Comparison of ENCODE assay signal across 8 cellular contexts in the genomic region with DNA sequence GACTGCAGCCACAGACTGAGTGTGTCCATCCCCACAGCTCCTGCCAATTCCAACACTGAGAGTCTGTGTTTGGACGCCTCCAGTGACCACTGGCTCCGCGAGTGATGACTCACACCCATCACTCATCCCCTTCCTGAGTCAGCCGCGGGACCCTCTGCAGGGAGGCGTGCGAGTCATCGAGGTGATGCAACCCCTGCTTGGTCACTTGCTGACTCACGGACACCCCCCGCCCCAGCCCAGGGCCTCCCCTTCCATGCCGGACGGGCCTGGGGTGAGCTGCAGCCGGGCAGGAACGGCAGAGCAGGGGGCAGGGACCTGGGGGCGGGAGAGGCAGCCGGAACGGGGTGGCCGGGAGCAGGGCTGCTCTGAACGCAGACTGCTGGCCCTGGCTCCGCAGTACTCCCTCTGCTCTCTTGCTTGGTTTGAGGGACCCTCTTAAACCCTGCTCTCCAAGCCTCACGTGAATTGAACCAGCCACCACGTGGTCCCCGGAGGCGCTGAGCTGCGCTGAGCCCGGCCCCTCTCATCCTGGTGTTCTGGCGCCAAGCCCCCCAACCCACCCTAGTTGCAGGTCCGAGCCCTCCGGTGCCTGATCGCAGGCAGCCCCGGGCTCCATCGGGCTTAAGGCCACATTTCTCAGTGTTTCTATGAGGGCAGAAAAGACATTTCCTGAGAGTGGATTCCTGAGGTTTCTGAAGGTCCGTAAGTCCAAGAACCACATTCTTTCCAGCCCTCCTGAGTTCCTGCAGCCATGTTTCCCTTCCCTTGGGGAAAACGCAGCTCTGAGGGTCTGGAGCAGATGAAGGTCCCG. TPM values are rescaled to one million over a fixed set of nuclear protein-coding genes. Genes with fewer than 3 reads are reported as not detected.
DNase-seq lines count a peak whose midpoint lies in the region; ATAC-seq and TF ChIP-seq lines count a peak whose summit lies in the region.

No MANE protein-coding gene starts in this region.

- H3K36me3 Mint-ChIP-seq in activated T-helper 17 cell treated with anti-CD3 and anti-CD28 coated beads, Interleukin-2, amount 50 U/mL, for 72 hours (ENCODE audit: low read depth): peaks cover 5% of the 10 kb centered on the region

- no peak for TF ChIP-seq CTCF in heart left ventricle (IDR thresholded peaks at IDR 0.05)

- H3K27ac Mint-ChIP-seq in activated T-helper 17 cell treated with anti-CD3 and anti-CD28 coated beads, Interleukin-2, amount 50 U/mL, for 72 hours: no peak overlapping the region

- H3K27me3 Mint-ChIP-seq in activated T-helper 17 cell treated with anti-CD3 and anti-CD28 coated beads, Interleukin-2, amount 50 U/mL, for 72 hours: peaks cover 18% of the 10 kb centered on the region

- ATAC-seq in activated T-helper 17 cell treated with anti-CD3 and anti-CD28 coated beads, Interleukin-2, amount 50 U/mL, for 72 hours (replicated peaks): peak; percentile 82
- peak; percentile 52 to 87 (median 86) for ATAC-seq in heart left ventricle
- no peak for ATAC-seq in left lobe of liver
- ATAC-seq in GM19455 (IDR thresholded peaks at IDR 0.05; ENCODE audit: unreplicated experiment): no peak

- H3K27me3 ChIP-seq in heart left ventricle: peaks cover 7 to 44% (median 22%) of the 10 kb centered on the region in 9 donors

- TF ChIP-seq POLR2A in heart left ventricle (IDR thresholded peaks at IDR 0.05): no peak

- intact Hi-C loops in heart left ventricle (cut with DNase I): no loop called here

- peak; percentile 97 for DNase-seq in ACHN
- DNase-seq in HPDE6-E6E7 (ENCODE audit: extremely low spot score): peak; percentile 96
- peak; percentile 73 to 94 (median 89) for DNase-seq in heart left ventricle
- peak; percentile 97 for DNase-seq in renal cortical epithelial cell (ENCODE audit: low read depth)
- DNase-seq in left lobe of liver (ENCODE audit: low spot score): no peak
- no peak for DNase-seq in T-helper 9 cell

- H3K4me3 Mint-ChIP-seq in activated T-helper 17 cell treated with anti-CD3 and anti-CD28 coated beads, Interleukin-2, amount 50 U/mL, for 72 hours: no peak overlapping the region

- no peaks in the 10 kb centered on the region for H3K9me3 ChIP-seq in heart left ventricle

- H3K27ac ChIP-seq in heart left ventricle: peak overlapping the region in 6 of 12 donors; percentile 20 to 59 (median 38)

- H3K36me3 ChIP-seq in heart left ventricle: no peaks in the 10 kb centered on the region

- H3K4me1 Mint-ChIP-seq in activated T-helper 17 cell treated with anti-CD3 and anti-CD28 coated beads, Interleukin-2, amount 50 U/mL, for 72 hours: peaks cover 10% of the 10 kb centered on the region

- in situ Hi-C loops in ACHN (cut with HindIII; ENCODE audit: low pct_ligation_motif_present, low pct_unique_long_range_greater_than_20kb, low sequenced_read_pairs): no loop called here

- no peaks in the 10 kb centered on the region for H3K9me3 Mint-ChIP-seq in activated T-helper 17 cell treated with anti-CD3 and anti-CD28 coated beads, Interleukin-2, amount 50 U/mL, for 72 hours

- 22 to 28% (median 25%) methylated on average over 17 to 35 of the region's 35 CpGs for WGBS in heart left ventricle, 4 donors

- peaks cover 0 to 37% (median 21%) of the 10 kb centered on the region in 12 donors for H3K4me1 ChIP-seq in heart left ventricle

- H3K4me3 ChIP-seq in heart left ventricle: peak overlapping the region in 5 of 12 donors; percentile 18 to 27 (median 22)

RNA-seq across cellular contexts. Expression of a gene that starts 32.4 kb away (rescaled TPM):
- total RNA-seq in activated T-helper 17 cell treated with anti-CD3 and anti-CD28 coated beads, Interleukin-2, amount 50 U/mL, for 72 hours: 10 to 100 TPM; 12.0 to 16.7 TPM
- 10 to 100 TPM; 23.6 to 90.7 (median 30.6) TPM for total RNA-seq in heart left ventricle
- polyA plus RNA-seq in heart left ventricle: 10 to 100 TPM; 26.9 to 47.1 TPM
- total RNA-seq in renal cortical epithelial cell: 14.1 and 48.5 TPM in 2 replicates
- 64.8 TPM for total RNA-seq in left lobe of liver

RNA-seq across cellular contexts. Expression of a gene that starts 50.7 kb away (rescaled TPM):
- under 1 TPM in 1 of 2 donors, not detected in 1; 0.37 TPM for total RNA-seq in activated T-helper 17 cell treated with anti-CD3 and anti-CD28 coated beads, Interleukin-2, amount 50 U/mL, for 72 hours
- total RNA-seq in heart left ventricle: under 1 TPM in 4 of 9 donors, not detected in 5; 0.19 to 0.27 (median 0.25) TPM
- polyA plus RNA-seq in heart left ventricle: under 1 TPM; 0.03 to 0.27 TPM
- total RNA-seq in renal cortical epithelial cell: 1.4 and 3.1 TPM in 2 replicates
- total RNA-seq in left lobe of liver: 40.6 TPM

RNA-seq across cellular contexts. Expression of a gene that starts 57.0 kb away (rescaled TPM):
- 10 to 100 TPM; 14.9 to 16.4 TPM for total RNA-seq in activated T-helper 17 cell treated with anti-CD3 and anti-CD28 coated beads, Interleukin-2, amount 50 U/mL, for 72 hours
- total RNA-seq in heart left ventricle: 10 to 100 TPM in 3 of 9 donors, 1 to 10 TPM in 6; 5.0 to 17.4 (median 6.9) TPM
- 1 to 10 TPM; 3.2 to 6.8 TPM for polyA plus RNA-seq in heart left ventricle
- total RNA-seq in renal cortical epithelial cell: 3.3 and 21.0 TPM in 2 replicates
- total RNA-seq in left lobe of liver: 12.9 TPM

Comparison
In these comparisons a context has a peak if more than half of its experiments do, and no peak if none do; other contexts are left out.
1. DNase-seq: peak in ACHN (single experiment), HPDE6-E6E7 (single experiment), heart left ventricle (5 of 5) and renal cortical epithelial cell (single experiment); none in left lobe of liver (single experiment) and T-helper 9 cell (single experiment).
2. ATAC-seq: peak in activated T-helper 17 cell treated with anti-CD3 and anti-CD28 coated beads, Interleukin-2, amount 50 U/mL, for 72 hours (single experiment) and heart left ventricle (4 of 4); none in left lobe of liver (single experiment) and GM19455 (single experiment).
3. RNA of a gene that starts 50.7 kb away (total RNA-seq): 40.6 TPM in left lobe of liver (single experiment); 1.4 to 3.1 TPM in renal cortical epithelial cell, 0.37 TPM in activated T-helper 17 cell treated with anti-CD3 and anti-CD28 coated beads, Interleukin-2, amount 50 U/mL, for 72 hours and 0.19 to 0.27 TPM in heart left ventricle; every median in the first group is over 10 times any median in the second.